Comparison of ENCODE assay signal across 1 cellular context in genomic region chr2:219001577-219002394, GRCh38.
TF ChIP-seq lines count a peak whose summit lies in the region.

No MANE protein-coding gene starts in this region.

TF ChIP-seq in HepG2, 621 proteins besides CTCF, POLR2A, EP300 and RAD21 (continued from another document and continues in another):
- TF ChIP-seq ZBED4 (CRISPR knock-in tag; IDR thresholded peaks at IDR 0.05; ENCODE audit: borderline replicate concordance), result peak; percentile 63; the same call in 1 of the 2 replicates
- peak in 1 of 2 experiments; percentile 68; a peak in 1 of 4 replicates for TF ChIP-seq KLF16 (CRISPR knock-in tag; IDR thresholded peaks at IDR 0.05)
- peak; percentile 74 for TF ChIP-seq SALL1 (CRISPR knock-in tag; IDR thresholded peaks at IDR 0.05)
- no peak for TF ChIP-seq ZNF570 (CRISPR knock-in tag; IDR thresholded peaks at IDR 0.05; ENCODE audit: borderline replicate concordance)
- TF ChIP-seq TAF1 (CRISPR knock-in tag; IDR thresholded peaks at IDR 0.05), result no peak
- TF ChIP-seq ZNF234 (CRISPR knock-in tag; conservative IDR thresholded peaks at IDR 0.05), result no peak
- TF ChIP-seq FOXM1 (CRISPR knock-in tag; IDR thresholded peaks at IDR 0.05), result no peak
- TF ChIP-seq TAF15 (IDR thresholded peaks at IDR 0.05; ENCODE audit: low read depth, low read length, poor library complexity, severe bottlenecking), result no peak
- TF ChIP-seq KDM4B (CRISPR knock-in tag; IDR thresholded peaks at IDR 0.05), result no peak
- TF ChIP-seq NRL (CRISPR knock-in tag; IDR thresholded peaks at IDR 0.05; ENCODE audit: borderline replicate concordance), result no peak; the same call in none of the 2 replicates
- no peak for TF ChIP-seq KAT2B (IDR thresholded peaks at IDR 0.05; ENCODE audit: borderline replicate concordance, low read depth, low read length)
- TF ChIP-seq ZBTB42 (CRISPR knock-in tag; IDR thresholded peaks at IDR 0.05), result no peak; the same call in 1 of the 2 replicates
- peak; percentile 41; the same call in 1 of the 2 replicates for TF ChIP-seq MXD3 (CRISPR knock-in tag; IDR thresholded peaks at IDR 0.05)
- peak; percentile 38; the same call in 1 of the 2 replicates for TF ChIP-seq CBX5 (CRISPR knock-in tag; IDR thresholded peaks at IDR 0.05; ENCODE audit: borderline replicate concordance)
- no peak for TF ChIP-seq ZNF17 (CRISPR knock-in tag; IDR thresholded peaks at IDR 0.05)
- TF ChIP-seq NKX3-1 (CRISPR knock-in tag; IDR thresholded peaks at IDR 0.05), result no peak
- TF ChIP-seq ZNF724P (CRISPR knock-in tag; IDR thresholded peaks at IDR 0.05; ENCODE audit: borderline replicate concordance), result 0 out of 2 replicates have a peak, but pooled peaks have one; percentile 4
- TF ChIP-seq ZNF326 (CRISPR knock-in tag; IDR thresholded peaks at IDR 0.05; ENCODE audit: borderline replicate concordance), result no peak
- TF ChIP-seq ZNF788 (CRISPR knock-in tag; IDR thresholded peaks at IDR 0.05; ENCODE audit: borderline replicate concordance), result peak; percentile 23; the same call in 1 of the 2 replicates
- TF ChIP-seq ZNF841 (CRISPR knock-in tag; IDR thresholded peaks at IDR 0.05; ENCODE audit: borderline replicate concordance), result no peak
- TF ChIP-seq, protein P1, sequence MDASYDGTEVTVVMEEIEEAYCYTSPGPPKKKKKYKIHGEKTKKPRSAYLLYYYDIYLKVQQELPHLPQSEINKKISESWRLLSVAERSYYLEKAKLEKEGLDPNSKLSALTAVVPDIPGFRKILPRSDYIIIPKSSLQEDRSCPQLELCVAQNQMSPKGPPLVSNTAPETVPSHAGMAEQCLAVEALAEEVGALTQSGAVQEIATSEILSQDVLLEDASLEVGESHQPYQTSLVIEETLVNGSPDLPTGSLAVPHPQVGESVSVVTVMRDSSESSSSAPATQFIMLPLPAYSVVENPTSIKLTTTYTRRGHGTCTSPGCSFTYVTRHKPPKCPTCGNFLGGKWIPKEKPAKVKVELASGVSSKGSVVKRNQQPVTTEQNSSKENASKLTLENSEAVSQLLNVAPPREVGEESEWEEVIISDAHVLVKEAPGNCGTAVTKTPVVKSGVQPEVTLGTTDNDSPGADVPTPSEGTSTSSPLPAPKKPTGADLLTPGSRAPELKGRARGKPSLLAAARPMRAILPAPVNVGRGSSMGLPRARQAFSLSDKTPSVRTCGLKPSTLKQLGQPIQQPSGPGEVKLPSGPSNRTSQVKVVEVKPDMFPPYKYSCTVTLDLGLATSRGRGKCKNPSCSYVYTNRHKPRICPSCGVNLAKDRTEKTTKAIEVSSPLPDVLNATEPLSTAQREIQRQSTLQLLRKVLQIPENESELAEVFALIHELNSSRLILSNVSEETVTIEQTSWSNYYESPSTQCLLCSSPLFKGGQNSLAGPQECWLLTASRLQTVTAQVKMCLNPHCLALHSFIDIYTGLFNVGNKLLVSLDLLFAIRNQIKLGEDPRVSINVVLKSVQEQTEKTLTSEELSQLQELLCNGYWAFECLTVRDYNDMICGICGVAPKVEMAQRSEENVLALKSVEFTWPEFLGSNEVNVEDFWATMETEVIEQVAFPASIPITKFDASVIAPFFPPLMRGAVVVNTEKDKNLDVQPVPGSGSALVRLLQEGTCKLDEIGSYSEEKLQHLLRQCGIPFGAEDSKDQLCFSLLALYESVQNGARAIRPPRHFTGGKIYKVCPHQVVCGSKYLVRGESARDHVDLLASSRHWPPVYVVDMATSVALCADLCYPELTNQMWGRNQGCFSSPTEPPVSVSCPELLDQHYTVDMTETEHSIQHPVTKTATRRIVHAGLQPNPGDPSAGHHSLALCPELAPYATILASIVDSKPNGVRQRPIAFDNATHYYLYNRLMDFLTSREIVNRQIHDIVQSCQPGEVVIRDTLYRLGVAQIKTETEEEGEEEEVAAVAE (CRISPR knock-in tag; IDR thresholded peaks at IDR 0.05; ENCODE audit: borderline replicate concordance), result no peak
- no peak for TF ChIP-seq ZNF660 (CRISPR knock-in tag; IDR thresholded peaks at IDR 0.05; ENCODE audit: borderline replicate concordance, low read depth)
- TF ChIP-seq ZNF687 (CRISPR knock-in tag; IDR thresholded peaks at IDR 0.05), result peak; percentile 86
- peak; percentile 73; the same call in 1 of the 2 replicates for TF ChIP-seq HOXA3 (CRISPR knock-in tag; IDR thresholded peaks at IDR 0.05)
- no peak for TF ChIP-seq ZNF430 (CRISPR knock-in tag; IDR thresholded peaks at IDR 0.05)
- TF ChIP-seq TRIM24 (CRISPR knock-in tag; IDR thresholded peaks at IDR 0.05), result no peak
- TF ChIP-seq NR2F1 (CRISPR knock-in tag; IDR thresholded peaks at IDR 0.05), result no peak
- TF ChIP-seq, protein P2, sequence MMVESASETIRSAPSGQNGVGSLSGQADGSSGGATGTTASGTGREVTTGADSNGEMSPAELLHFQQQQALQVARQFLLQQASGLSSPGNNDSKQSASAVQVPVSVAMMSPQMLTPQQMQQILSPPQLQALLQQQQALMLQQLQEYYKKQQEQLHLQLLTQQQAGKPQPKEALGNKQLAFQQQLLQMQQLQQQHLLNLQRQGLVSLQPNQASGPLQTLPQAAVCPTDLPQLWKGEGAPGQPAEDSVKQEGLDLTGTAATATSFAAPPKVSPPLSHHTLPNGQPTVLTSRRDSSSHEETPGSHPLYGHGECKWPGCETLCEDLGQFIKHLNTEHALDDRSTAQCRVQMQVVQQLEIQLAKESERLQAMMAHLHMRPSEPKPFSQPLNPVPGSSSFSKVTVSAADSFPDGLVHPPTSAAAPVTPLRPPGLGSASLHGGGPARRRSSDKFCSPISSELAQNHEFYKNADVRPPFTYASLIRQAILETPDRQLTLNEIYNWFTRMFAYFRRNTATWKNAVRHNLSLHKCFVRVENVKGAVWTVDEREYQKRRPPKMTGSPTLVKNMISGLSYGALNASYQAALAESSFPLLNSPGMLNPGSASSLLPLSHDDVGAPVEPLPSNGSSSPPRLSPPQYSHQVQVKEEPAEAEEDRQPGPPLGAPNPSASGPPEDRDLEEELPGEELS (CRISPR knock-in tag; IDR thresholded peaks at IDR 0.05), result peak; percentile 91
- no peak for TF ChIP-seq FOXO4 (CRISPR knock-in tag; conservative IDR thresholded peaks at IDR 0.05)
- no peak for TF ChIP-seq ZNF337 (CRISPR knock-in tag; IDR thresholded peaks at IDR 0.05; ENCODE audit: borderline replicate concordance, low read depth)
- TF ChIP-seq HES4 (CRISPR knock-in tag; IDR thresholded peaks at IDR 0.05; ENCODE audit: borderline replicate concordance), result peak; percentile 26; the same call in 1 of the 2 replicates
- TF ChIP-seq ELF1 (CRISPR knock-in tag; IDR thresholded peaks at IDR 0.05), result 0 out of 2 replicates have a peak, but pooled peaks have one; percentile 29
- TF ChIP-seq ZNF282 (IDR thresholded peaks at IDR 0.05; ENCODE audit: partially characterized antibody), result no peak
- no peak for TF ChIP-seq ZBTB33 (CRISPR knock-in tag; IDR thresholded peaks at IDR 0.05)
- TF ChIP-seq HNRNPUL1 (IDR thresholded peaks at IDR 0.05; ENCODE audit: low read depth, low read length), result no peak
- no peak for TF ChIP-seq POLR2AphosphoS5 (IDR thresholded peaks at IDR 0.05; ENCODE audit: low read depth, low read length)
- TF ChIP-seq ZNF12 (CRISPR knock-in tag; IDR thresholded peaks at IDR 0.05), result peak; percentile 88
- peak; percentile 63; the same call in 1 of the 2 replicates for TF ChIP-seq FOXJ3 (CRISPR knock-in tag; IDR thresholded peaks at IDR 0.05; ENCODE audit: borderline replicate concordance)
- TF ChIP-seq ZNF276 (CRISPR knock-in tag; IDR thresholded peaks at IDR 0.05; ENCODE audit: low read depth), result no peak
- TF ChIP-seq YEATS2 (CRISPR knock-in tag; IDR thresholded peaks at IDR 0.05; ENCODE audit: borderline replicate concordance), result no peak
- TF ChIP-seq ZNF143 (CRISPR knock-in tag; IDR thresholded peaks at IDR 0.05), result no peak
- TF ChIP-seq PAF1 (CRISPR knock-in tag; IDR thresholded peaks at IDR 0.05), result no peak
- no peak for TF ChIP-seq PPARG (CRISPR knock-in tag; conservative IDR thresholded peaks at IDR 0.05)
- TF ChIP-seq ZNF761 (CRISPR knock-in tag; conservative IDR thresholded peaks at IDR 0.05), result no peak
